ENCODE assay signal across 28 cellular contexts in the genomic region with DNA sequence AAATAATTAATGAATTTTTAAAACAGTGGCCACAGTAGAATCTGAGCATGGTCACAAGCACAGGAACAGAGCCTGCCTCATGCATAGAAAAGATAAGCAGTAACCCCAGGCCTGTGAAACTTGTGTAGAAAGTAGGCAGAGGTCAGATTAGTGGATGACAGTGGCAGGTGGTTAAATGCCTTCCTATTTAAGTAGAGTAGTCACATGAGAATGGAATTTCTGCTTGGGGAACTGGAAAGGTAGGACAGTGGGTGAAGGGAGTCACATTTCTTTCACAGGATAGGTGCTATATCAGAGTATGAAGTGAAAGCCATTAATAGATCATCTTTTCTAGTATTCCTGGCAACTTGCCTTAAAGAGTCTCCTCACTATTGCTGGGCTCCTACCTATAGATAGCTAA. TPM values are rescaled to one million over a fixed set of nuclear protein-coding genes. Genes with fewer than 3 reads are reported as not detected.
"Had no signal": no experiment of that assay in that cellular context is flagged by ENCODE, and none has a peak within 500 bp of the region (broad histone marks: within the 10 kb centered on the region; RNA-seq: fewer than 3 reads in every experiment).

No MANE protein-coding gene starts in this region.

- H3K27me3 Mint-ChIP-seq: activated CD8-positive, alpha-beta T cell treated with anti-CD3 and anti-CD28 coated beads for 36 hours; activated naive CD4-positive, alpha-beta T cell treated with anti-CD3 and anti-CD28 coated beads, Interleukin-2, amount 10 ng/mL, durations not matched to agents 7 days and 5 days; activated naive CD8-positive, alpha-beta T cell treated with anti-CD3 and anti-CD28 coated beads for 36 hours had no signal

- H3K4me3 ChIP-seq: breast epithelium, K562, SJCRH30 had no signal

- H3K36me3 ChIP-seq: breast epithelium, SJCRH30 had no signal

- H3K27ac ChIP-seq: breast epithelium, SJCRH30 had no signal

- H3K4me1 Mint-ChIP-seq: activated naive CD4-positive, alpha-beta T cell treated with anti-CD3 and anti-CD28 coated beads, Interleukin-2, amount 10 ng/mL, durations not matched to agents 7 days and 5 days; activated naive CD8-positive, alpha-beta T cell treated with anti-CD3 and anti-CD28 coated beads for 36 hours had no signal

- H3K9me3 ChIP-seq: breast epithelium, SJCRH30 had no signal

- H3K4me3 Mint-ChIP-seq: activated CD8-positive, alpha-beta T cell treated with anti-CD3 and anti-CD28 coated beads for 36 hours; activated naive CD4-positive, alpha-beta T cell treated with anti-CD3 and anti-CD28 coated beads, Interleukin-2, amount 10 ng/mL, durations not matched to agents 7 days and 5 days; activated naive CD8-positive, alpha-beta T cell treated with anti-CD3 and anti-CD28 coated beads for 36 hours; activated T-cell treated with anti-CD3 and anti-CD28 coated beads, Interleukin-2, amount 50 U/mL, for 72 hours; T-helper 1 cell treated with Interleukin-12 subunit alpha and Interleukin-12 subunit beta and Interleukin-4 antibody, amounts not matched to agents 30 μg/mL and 1 μg/mL, for 36 hours had no signal

- H3K9me3 Mint-ChIP-seq: activated CD8-positive, alpha-beta T cell treated with anti-CD3 and anti-CD28 coated beads for 36 hours; activated T-helper 2 cell treated with anti-CD3 and anti-CD28 coated beads, Interferon-gamma antibody, Interleukin-2, Interleukin-4, amounts not matched to agents 10 μg/mL and 5 μg/mL and 100 μg/mL, durations not matched to agents 14 hours and 24 hours and 36 hours; T-helper 1 cell treated with Interleukin-12 subunit alpha and Interleukin-12 subunit beta and Interleukin-4 antibody, amounts not matched to agents 30 μg/mL and 1 μg/mL, for 36 hours had no signal

- ATAC-seq: activated CD4-positive, CD25-positive, alpha-beta regulatory T cell treated with anti-CD3 and anti-CD28 coated beads, Interleukin-2, amount 50 U/mL, for 24 hours; activated CD8-positive, alpha-beta T cell treated with anti-CD3 and anti-CD28 coated beads for 36 hours; activated T-cell treated with anti-CD3 and anti-CD28 coated beads, Interleukin-2, amount 50 U/mL, for 72 hours; K562; Panc1; SK-N-SH treated with all-trans-retinoic acid at 6 μM for 48 hours had no signal

- H3K27me3 ChIP-seq: SJCRH30 had no signal

- H3K27ac Mint-ChIP-seq: activated CD8-positive, alpha-beta T cell treated with anti-CD3 and anti-CD28 coated beads for 36 hours; activated naive CD4-positive, alpha-beta T cell treated with anti-CD3 and anti-CD28 coated beads, Interleukin-2, amount 10 ng/mL, durations not matched to agents 7 days and 5 days; activated naive CD8-positive, alpha-beta T cell treated with anti-CD3 and anti-CD28 coated beads for 36 hours; activated T-cell treated with anti-CD3 and anti-CD28 coated beads, Interleukin-2, amount 50 U/mL, for 72 hours; activated T-helper 2 cell treated with anti-CD3 and anti-CD28 coated beads, Interferon-gamma antibody, Interleukin-2, Interleukin-4, amounts not matched to agents 10 μg/mL and 5 μg/mL and 100 μg/mL, durations not matched to agents 14 hours and 24 hours and 36 hours; T-helper 1 cell treated with Interleukin-12 subunit alpha and Interleukin-12 subunit beta and Interleukin-4 antibody, amounts not matched to agents 30 μg/mL and 1 μg/mL, for 36 hours had no signal

- DNase-seq: activated CD4-positive, alpha-beta T cell treated with anti-CD3 and anti-CD28 coated beads for 4 hours; activated CD8-positive, alpha-beta memory T cell treated with anti-CD3 and anti-CD28 coated beads, Interleukin-2, amount 50 U/mL, for 4 hours; activated CD8-positive, alpha-beta T cell treated with anti-CD3 and anti-CD28 coated beads for 36 hours; activated gamma-delta T cell treated with Interleukin-2 at 50 U/mL for 16 hours; activated naive CD4-positive, alpha-beta T cell treated with anti-CD3 and anti-CD28 coated beads, Interleukin-2, amount 10 ng/mL, durations not matched to agents 7 days and 5 days; activated naive CD8-positive, alpha-beta T cell treated with anti-CD3 and anti-CD28 coated beads for 36 hours; activated T-cell treated with anti-CD3 and anti-CD28 coated beads, Interleukin-2, amount 50 U/mL, for 72 hours; central memory CD4-positive, alpha-beta T cell; Karpas-422; MM.1S; NCI-H1105 treated with DMSO at 0.1 percent for 48 hours; NCI-H1436 treated with DMSO at 0.1 percent for 48 hours; NCI-H187; NCI-H2081; NCI-H446; NCI-H524; NCI-H774; OCI-M1; Right ventricle myocardium superior; RPMI8226 had no signal

- H3K4me1 ChIP-seq: breast epithelium, SJCRH30 had no signal

RNA-seq across cellular contexts. Expression of a gene that starts 34.9 kb away (rescaled TPM):
- total RNA-seq: activated T-helper 2 cell treated with anti-CD3 and anti-CD28 coated beads, Interferon-gamma antibody, Interleukin-2, Interleukin-4, amounts not matched to agents 10 μg/mL and 5 μg/mL and 100 μg/mL, durations not matched to agents 14 hours and 24 hours and 36 hours had no signal
